ENCODE assay signal across 11 cellular contexts in the genomic region with DNA sequence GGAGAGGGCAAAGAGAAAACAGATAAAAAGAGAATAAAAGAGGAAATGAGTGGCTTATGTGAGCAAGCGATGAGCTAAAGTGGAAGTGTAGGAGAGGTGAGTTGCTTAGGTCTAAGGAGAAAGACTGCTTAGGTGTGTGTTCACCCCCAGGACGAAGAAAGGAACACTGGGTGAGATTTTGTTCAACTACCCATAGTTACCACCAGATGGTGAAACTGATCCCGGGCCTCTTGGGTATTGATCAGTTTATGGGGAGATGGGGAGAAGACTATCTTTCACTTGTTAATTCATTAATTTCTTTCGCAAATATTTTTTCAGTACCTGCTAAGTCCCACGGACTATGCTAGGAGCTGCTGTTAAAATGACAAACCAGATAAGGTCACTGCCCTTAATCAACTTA. TPM values are rescaled to one million over a fixed set of nuclear protein-coding genes. Genes with fewer than 3 reads are reported as not detected.
DNase-seq lines count a peak whose midpoint lies in the region; ATAC-seq and TF ChIP-seq lines count a peak whose summit lies in the region.
"Had no signal": no experiment of that assay in that cellular context is flagged by ENCODE, and none has a peak within 500 bp of the region (broad histone marks: within the 10 kb centered on the region; RNA-seq: fewer than 3 reads in every experiment).

No MANE protein-coding gene starts in this region.

- no peaks in the 10 kb centered on the region for H3K27me3 ChIP-seq in CD4-positive, CD25-positive, alpha-beta regulatory T cell (ENCODE audit: control insufficient read depth, insufficient read depth, low read length)
- no peaks in the 10 kb centered on the region for H3K27me3 ChIP-seq in aorta (ENCODE audit: control insufficient read depth in 1 of 2, insufficient read depth in 2 of 2, low read length in 1 of 2)

- no peaks in the 10 kb centered on the region for H3K9me3 Mint-ChIP-seq in CD4-positive, CD25-positive, alpha-beta regulatory T cell
- no peaks in the 10 kb centered on the region for H3K9me3 Mint-ChIP-seq in activated CD4-positive, alpha-beta memory T cell treated with anti-CD3 and anti-CD28 coated beads for 36 hours
- H3K9me3 Mint-ChIP-seq in memory B cell = no peaks in the 10 kb centered on the region

- H3K9me3 ChIP-seq in CD4-positive, CD25-positive, alpha-beta regulatory T cell (ENCODE audit: control insufficient read depth in 2 of 2, low read length in 2 of 2) = no peaks in the 10 kb centered on the region
- H3K9me3 ChIP-seq in aorta (ENCODE audit: control insufficient read depth, low read length) = no peaks in the 10 kb centered on the region

- ATAC-seq in CD4-positive, CD25-positive, alpha-beta regulatory T cell (ENCODE audit: low read depth in 2 of 2) = no peak
- ATAC-seq in memory B cell (ENCODE audit: low read depth) = no peak
- ATAC-seq in GM21515 (IDR thresholded peaks at IDR 0.05; ENCODE audit: unreplicated experiment) = no peak
- no peak for ATAC-seq in aorta (ENCODE audit: low FRiP score)

- 94 to 96% methylated on average over 5 of the region's 5 CpGs for WGBS in aorta, 2 donors

- CTCF ChIA-PET in activated CD4-positive, alpha-beta memory T cell treated with anti-CD3 and anti-CD28 coated beads for 36 hours (lab: Charles Lee) = interaction anchor here (0.9 to 1.5 kb wide), 3 partner anchors 9 to 158 kb away, joined by 3 to 5 read pairs (median 4); no protein-coding TSS in a partner anchor

- peaks cover 20% of the 10 kb centered on the region for H3K4me1 ChIP-seq in CD4-positive, CD25-positive, alpha-beta regulatory T cell (ENCODE audit: control insufficient read depth, insufficient read depth, low read length, poor library complexity, severe bottlenecking)
- no peaks in the 10 kb centered on the region for H3K4me1 ChIP-seq in aorta (ENCODE audit: control insufficient read depth in 1 of 2, insufficient read depth in 2 of 2, low read length in 2 of 2)

- peaks cover 24% of the 10 kb centered on the region for H3K27me3 Mint-ChIP-seq in CD4-positive, CD25-positive, alpha-beta regulatory T cell
- H3K27me3 Mint-ChIP-seq in activated CD4-positive, alpha-beta memory T cell treated with anti-CD3 and anti-CD28 coated beads for 36 hours = no peaks in the 10 kb centered on the region
- no peaks in the 10 kb centered on the region for H3K27me3 Mint-ChIP-seq in memory B cell

- H3K4me1 Mint-ChIP-seq in CD4-positive, CD25-positive, alpha-beta regulatory T cell = peaks cover 6 to 26% (median 13%) of the 10 kb centered on the region in 4 donors
- H3K4me1 Mint-ChIP-seq in activated CD4-positive, alpha-beta memory T cell treated with anti-CD3 and anti-CD28 coated beads for 36 hours (ENCODE audit: low read depth) = peaks cover 31% of the 10 kb centered on the region
- H3K4me1 Mint-ChIP-seq in memory B cell = peaks cover 32% of the 10 kb centered on the region

- H3K4me3 Mint-ChIP-seq in CD4-positive, CD25-positive, alpha-beta regulatory T cell = peak overlapping the region; percentile 16 to 82 (median 65)
- no peak overlapping the region for H3K4me3 Mint-ChIP-seq in activated CD4-positive, alpha-beta memory T cell treated with anti-CD3 and anti-CD28 coated beads for 36 hours
- H3K4me3 Mint-ChIP-seq in memory B cell = peak overlapping the region; percentile 13

- POLR2A ChIA-PET in activated CD4-positive, alpha-beta memory T cell treated with anti-CD3 and anti-CD28 coated beads for 36 hours (lab: Charles Lee) = no interaction called here

- H3K36me3 Mint-ChIP-seq in CD4-positive, CD25-positive, alpha-beta regulatory T cell = no peaks in the 10 kb centered on the region
- H3K36me3 Mint-ChIP-seq in activated CD4-positive, alpha-beta memory T cell treated with anti-CD3 and anti-CD28 coated beads for 36 hours = no peaks in the 10 kb centered on the region
- no peaks in the 10 kb centered on the region for H3K36me3 Mint-ChIP-seq in memory B cell

- peak overlapping the region; percentile 63 to 97 (median 68) for H3K27ac Mint-ChIP-seq in CD4-positive, CD25-positive, alpha-beta regulatory T cell
- H3K27ac Mint-ChIP-seq in activated CD4-positive, alpha-beta memory T cell treated with anti-CD3 and anti-CD28 coated beads for 36 hours = peak overlapping the region; percentile 21
- H3K27ac Mint-ChIP-seq in memory B cell = peak overlapping the region; percentile 1

- no peak overlapping the region for H3K27ac ChIP-seq in CD4-positive, CD25-positive, alpha-beta regulatory T cell (ENCODE audit: insufficient read depth, low read length, poor library complexity, severe bottlenecking)
- no peak overlapping the region for H3K27ac ChIP-seq in aorta (ENCODE audit: low read depth in 1 of 2, low read length in 2 of 2)

- no peaks in the 10 kb centered on the region for H3K36me3 ChIP-seq in CD4-positive, CD25-positive, alpha-beta regulatory T cell (ENCODE audit: control insufficient read depth, insufficient read depth, low read length)
- no peaks in the 10 kb centered on the region for H3K36me3 ChIP-seq in aorta (ENCODE audit: control insufficient read depth in 1 of 2, insufficient read depth in 2 of 2, low read length in 1 of 2)

- peak; percentile 21; the same call in 1 of the 3 replicates for TF ChIP-seq CTCF in GM12872 (IDR thresholded peaks at IDR 0.05; ENCODE audit: insufficient read depth, low read depth, low read length)

- DNase-seq in CD4-positive, CD25-positive, alpha-beta regulatory T cell = peak in 1 of 3 donors; percentile 20
- DNase-seq in activated CD4-positive, alpha-beta memory T cell treated with anti-CD3 and anti-CD28 coated beads for 36 hours = no peak
- no peak for DNase-seq in memory B cell (ENCODE audit: low spot score in 2 of 2)
- DNase-seq in NCI-H2029 treated with DMSO at 0.1 percent for 48 hours (lab: John Stamatoyannopoulos, UW) = no peak
- no peak for DNase-seq in NCI-H187 (lab: John Stamatoyannopoulos, UW)
- no peak for DNase-seq in aorta
- DNase-seq: effector memory CD4-positive, alpha-beta T cell; GF-D8; NCI-H345 had no signal

- intact Hi-C loops in activated CD4-positive, alpha-beta memory T cell treated with anti-CD3 and anti-CD28 coated beads for 36 hours (cut with micrococcal nuclease) = loop anchor here (10.0 kb wide), 2 partner anchors 142 to 1342 kb away; no protein-coding TSS in a partner anchor
- intact Hi-C loops in aorta (cut with DNase I) = no loop called here

- H3K4me3 ChIP-seq in CD4-positive, CD25-positive, alpha-beta regulatory T cell (ENCODE audit: low read depth, low read length) = no peak overlapping the region
- H3K4me3 ChIP-seq in aorta (ENCODE audit: low read length in 2 of 2) = no peak overlapping the region

RNA-seq across cellular contexts. Expression of a gene that starts 33.9 kb away (rescaled TPM):
- total RNA-seq in CD4-positive, CD25-positive, alpha-beta regulatory T cell = not detected
- not detected for polyA plus RNA-seq in CD4-positive, CD25-positive, alpha-beta regulatory T cell
- total RNA-seq in activated CD4-positive, alpha-beta memory T cell treated with anti-CD3 and anti-CD28 coated beads for 36 hours = not detected
- 1 to 10 TPM; 1.1 to 5.1 TPM for total RNA-seq in aorta
- polyA plus RNA-seq in aorta = 10 to 100 TPM; 17.5 to 40.9 TPM

Comparison
In these comparisons a context has a peak if more than half of its experiments do, and no peak if none do; other contexts are left out.
1. H3K27ac Mint-ChIP-seq: peak in every context shown above with its lines; median percentile 68 in CD4-positive, CD25-positive, alpha-beta regulatory T cell; 21 in activated CD4-positive, alpha-beta memory T cell treated with anti-CD3 and anti-CD28 coated beads for 36 hours; 1 in memory B cell.